Comparison of ENCODE assay signal across 9 cellular contexts in genomic region chr18:79855147-79855910, GRCh38. TPM values are rescaled to one million over a fixed set of nuclear protein-coding genes. Genes with fewer than 3 reads are reported as not detected.
DNase-seq lines count a peak whose midpoint lies in the region; ATAC-seq and TF ChIP-seq lines count a peak whose summit lies in the region.
"Had no signal": no experiment of that assay in that cellular context is flagged by ENCODE, and none has a peak within 500 bp of the region (broad histone marks: within the 10 kb centered on the region; RNA-seq: fewer than 3 reads in every experiment).

No MANE protein-coding gene starts in this region.

- H3K4me3 Mint-ChIP-seq in naive thymus-derived CD8-positive, alpha-beta T cell: no peak overlapping the region

- no peaks in the 10 kb centered on the region for H3K79me2 ChIP-seq in DND-41 (ENCODE audit: insufficient read depth, low read length)

- peaks cover 4% of the 10 kb centered on the region; the same call in 1 of the 2 replicates for H3K4me1 ChIP-seq in DND-41 (ENCODE audit: insufficient read depth, low read length)

- no peak for TF ChIP-seq CTCF in DND-41 (IDR thresholded peaks at IDR 0.05; ENCODE audit: borderline replicate concordance, extremely low read depth, low read length, poor library complexity, severe bottlenecking)

- H3K36me3 Mint-ChIP-seq in naive thymus-derived CD8-positive, alpha-beta T cell: no peaks in the 10 kb centered on the region

- H3K9ac ChIP-seq in DND-41 (ENCODE audit: low read depth, low read length): no peak overlapping the region

- no peaks in the 10 kb centered on the region for H3K27me3 ChIP-seq in DND-41 (ENCODE audit: insufficient read depth, low read length, poor library complexity)
- H3K27me3 ChIP-seq: cardiac muscle cell had no signal

- H3K27ac ChIP-seq in DND-41 (ENCODE audit: low read length): no peak overlapping the region
- H3K27ac ChIP-seq: cardiac muscle cell had no signal

- ATAC-seq in DND-41 (ENCODE audit: insufficient read depth, low read depth) (peak; percentile 65), GM19351 (IDR thresholded peaks at IDR 0.05; ENCODE audit: unreplicated experiment) (peak; percentile 80), HG03159 (IDR thresholded peaks at IDR 0.05; ENCODE audit: unreplicated experiment) (peak; percentile 67), esophagus mucosa (peak; percentile 22), GM19035 (IDR thresholded peaks at IDR 0.05; ENCODE audit: unreplicated experiment) (no peak), HG02970 (IDR thresholded peaks at IDR 0.05; ENCODE audit: low FRiP score, unreplicated experiment) (no peak)
- ATAC-seq in naive thymus-derived CD8-positive, alpha-beta T cell: no peak

- no peaks in the 10 kb centered on the region for H3K36me3 ChIP-seq in DND-41 (ENCODE audit: insufficient read depth, low read length)
- H3K36me3 ChIP-seq: cardiac muscle cell had no signal

- H3K27me3 Mint-ChIP-seq in naive thymus-derived CD8-positive, alpha-beta T cell: peaks cover 0 to 16% (median 2%) of the 10 kb centered on the region in 5 donors

- H3K27ac Mint-ChIP-seq in naive thymus-derived CD8-positive, alpha-beta T cell: peak overlapping the region in 1 of 10 donors; percentile 37

- POLR2A ChIA-PET in naive thymus-derived CD8-positive, alpha-beta T cell (lab: Charles Lee): no interaction called here

- H3K4me1 Mint-ChIP-seq in naive thymus-derived CD8-positive, alpha-beta T cell: peaks cover 2 to 14% (median 6%) of the 10 kb centered on the region in 4 donors

- DNase-seq in DND-41 (peak; percentile 22), GDM1 (lab: John Stamatoyannopoulos, UW) (no peak)
- DNase-seq in naive thymus-derived CD8-positive, alpha-beta T cell: no peak

- H2AFZ ChIP-seq in DND-41 (ENCODE audit: low read depth, low read length): no peak overlapping the region

- no peaks in the 10 kb centered on the region for H4K20me1 ChIP-seq in DND-41 (ENCODE audit: insufficient read depth, low read length)

- H3K9me3 Mint-ChIP-seq in naive thymus-derived CD8-positive, alpha-beta T cell: peaks cover 0 to 4% (median 0%) of the 10 kb centered on the region in 9 donors

- no peak overlapping the region for H3K4me3 ChIP-seq in DND-41 (ENCODE audit: low read depth in 1 of 2, low read length in 2 of 2)
- H3K4me3 ChIP-seq: cardiac muscle cell had no signal

- no peaks in the 10 kb centered on the region for H3K9me3 ChIP-seq in DND-41 (ENCODE audit: insufficient read depth, low read length, severe bottlenecking)

- H3K4me2 ChIP-seq in DND-41 (ENCODE audit: insufficient read depth, low read length): no peak overlapping the region

RNA-seq across cellular contexts. Expression of gene KCNG2, which starts 57.6 kb away (rescaled TPM):
- 0.20 TPM for total RNA-seq in esophagus mucosa
- total RNA-seq in naive thymus-derived CD8-positive, alpha-beta T cell: not detected
- polyA plus RNA-seq in naive thymus-derived CD8-positive, alpha-beta T cell: not detected
- total RNA-seq: cardiac muscle cell had no signal

Comparison
In these comparisons a context has a peak if more than half of its experiments do, and no peak if none do; other contexts are left out.
1. ATAC-seq: peak in DND-41 (single experiment), GM19351 (single experiment), HG03159 (single experiment) and esophagus mucosa (single experiment); none in GM19035 (single experiment), naive thymus-derived CD8-positive, alpha-beta T cell (0 of 2) and HG02970 (single experiment).